16 cellular contexts compared by ENCODE assay signal in genomic region chr9:132793606-132794580, GRCh38.
DNase-seq lines count a peak whose midpoint lies in the region; ATAC-seq and TF ChIP-seq lines count a peak whose summit lies in the region.
"Had no signal": no experiment of that assay in that cellular context is flagged by ENCODE, and none has a peak within 500 bp of the region (broad histone marks: within the 10 kb centered on the region; RNA-seq: fewer than 3 reads in every experiment).

No MANE protein-coding gene starts in this region.

- no peak overlapping the region for H3K56ac ChIP-seq in H9 (ENCODE audit: insufficient read length, low read depth, low read length)

- H3K4me3 ChIP-seq in coronary artery = no peak overlapping the region
- H3K4me3 ChIP-seq: A549 had no signal

- H3K27me3 ChIP-seq in H9 (ENCODE audit: insufficient read depth, low read length) = peaks cover 23% of the 10 kb centered on the region; the same call in 1 of the 2 replicates

- no peak overlapping the region for H3K27ac ChIP-seq in H9 (ENCODE audit: insufficient read length, low read depth, low read length)
- no peak overlapping the region for H3K27ac ChIP-seq in coronary artery
- H3K27ac ChIP-seq: A549 had no signal

- intact Hi-C loops in posterior vena cava (cut with DNase I) = loop anchor here in 1 of 2 donors (10.0 kb wide), 1 partner anchor 119 kb away; the partner anchor contains the start of gene GTF3C4

- H3K4me3 Mint-ChIP-seq in H9 (no peak overlapping the region), osteocyte (ENCODE audit: unreplicated experiment) (no peak overlapping the region)
- H3K4me3 Mint-ChIP-seq: B cell, IgD-negative memory B cell had no signal

- H2BK5ac ChIP-seq in H9 (ENCODE audit: insufficient read length, low read length) = no peak overlapping the region

- H3K9me3 Mint-ChIP-seq in H9 = peaks cover 5 to 9% of the 10 kb centered on the region in 2 experiments
- no peaks in the 10 kb centered on the region for H3K9me3 Mint-ChIP-seq in osteocyte (ENCODE audit: unreplicated experiment)

- no peak overlapping the region for H2AK5ac ChIP-seq in H9 (ENCODE audit: insufficient read length, low read length)

- no peak overlapping the region for H2BK20ac ChIP-seq in H9 (ENCODE audit: low read depth, low read length, poor library complexity, severe bottlenecking)

- H2BK12ac ChIP-seq in H9 (ENCODE audit: insufficient read length, low read depth, low read length) = no peak overlapping the region

- H3K4me1 ChIP-seq in H9 (ENCODE audit: insufficient read depth, low read length) = no peaks in the 10 kb centered on the region
- H3K4me1 ChIP-seq: A549 had no signal

- H3K27ac Mint-ChIP-seq in H9 (no peak overlapping the region; a peak in 1 of 7 replicates), osteocyte (ENCODE audit: unreplicated experiment) (no peak overlapping the region)
- H3K27ac Mint-ChIP-seq: B cell had no signal

- no peaks in the 10 kb centered on the region for H3K79me2 ChIP-seq in H9 (ENCODE audit: insufficient read depth, low read length)

- no peak overlapping the region for H3K4ac ChIP-seq in H9 (ENCODE audit: low read depth, low read length)

- H4K5ac ChIP-seq in H9 (ENCODE audit: insufficient read length, low read depth, low read length) = no peak overlapping the region

- H4K20me1 ChIP-seq in H9 (ENCODE audit: control insufficient read depth, insufficient read depth, insufficient read length) = no peaks in the 10 kb centered on the region

- no peaks in the 10 kb centered on the region for H3K23me2 ChIP-seq in H9 (ENCODE audit: insufficient read length, low read depth, low read length, poor library complexity, severe bottlenecking)

- H3K36me3 Mint-ChIP-seq in H9 (ENCODE audit: insufficient read depth in 1 of 3, low read depth in 3 of 3) (no peaks in the 10 kb centered on the region; a peak in 2 of 7 replicates), osteocyte (ENCODE audit: unreplicated experiment) (no peaks in the 10 kb centered on the region)
- H3K36me3 Mint-ChIP-seq: CD14-positive monocyte, IgD-negative memory B cell had no signal

- H3K18ac ChIP-seq in H9 (ENCODE audit: insufficient read length, low read depth, low read length) = no peak overlapping the region

- H3K9ac ChIP-seq in H9 (ENCODE audit: extremely low read depth, insufficient read length, low read length) = no peak overlapping the region

- WGBS in H9 (ENCODE audit: extremely low coverage, insufficient read length, low lambda C conversion rate) = no CpG with 5 or more reads among the region's 16 CpGs

- no peak overlapping the region for H3T11ph ChIP-seq in H9 (ENCODE audit: low read length)

- TF ChIP-seq CTCF in H9 (conservative IDR thresholded peaks at IDR 0.05) = no peak
- TF ChIP-seq CTCF in coronary artery (IDR thresholded peaks at IDR 0.05) = no peak
- TF ChIP-seq CTCF in osteocyte (IDR thresholded peaks at IDR 0.05) = no peak

- no peak overlapping the region for H4K91ac ChIP-seq in H9 (ENCODE audit: insufficient read length, low read depth, low read length)

- no peaks in the 10 kb centered on the region for H3K9me3 ChIP-seq in H9 (ENCODE audit: control insufficient read depth, low read depth, low read length)
- H3K9me3 ChIP-seq: A549 had no signal

- H2AFZ ChIP-seq in H9 (ENCODE audit: low read length) = no peak overlapping the region

- no peaks in the 10 kb centered on the region for H3K79me1 ChIP-seq in H9 (ENCODE audit: insufficient read depth, low read depth, low read length, poor library complexity, severe bottlenecking)

- no peak overlapping the region for H4K8ac ChIP-seq in H9 (replicated peaks; ENCODE audit: insufficient read length, low read depth, low read length)

- no peaks in the 10 kb centered on the region for H3K4me1 Mint-ChIP-seq in H9
- H3K4me1 Mint-ChIP-seq in osteocyte (ENCODE audit: unreplicated experiment) = no peaks in the 10 kb centered on the region

- peak overlapping the region; percentile 32; the same call in 1 of the 2 replicates for H3K14ac ChIP-seq in H9 (ENCODE audit: insufficient read depth, low read length)

- H3K23ac ChIP-seq in H9 (ENCODE audit: insufficient read length, low read depth, low read length) = no peak overlapping the region

- no peak for DNase-seq in H9
- DNase-seq in coronary artery (ENCODE audit: low spot score) = peak; percentile 52
- DNase-seq in left lobe of liver (ENCODE audit: low spot score) = peak; percentile 23
- DNase-seq in osteocyte (ENCODE audit: extremely low spot score, unreplicated experiment) = peak; percentile 70
- DNase-seq in NAMALWA (ENCODE audit: low spot score) = no peak
- no peak for DNase-seq in KBM-7
- no peak for DNase-seq in posterior vena cava (ENCODE audit: low spot score)
- DNase-seq: Karpas-422, NCI-H1417 treated with DMSO at 0.1 percent for 48 hours, NCI-H187 treated with DMSO at 0.1 percent for 48 hours, NCI-H2107, SHP77 had no signal

- peaks cover 97% of the 10 kb centered on the region for H3K27me3 Mint-ChIP-seq in H9 (ENCODE audit: low read depth)
- H3K27me3 Mint-ChIP-seq in osteocyte (ENCODE audit: unreplicated experiment) = peaks cover 46% of the 10 kb centered on the region

- H2BK15ac ChIP-seq in H9 (ENCODE audit: low read depth, low read length) = no peak overlapping the region

- in situ Hi-C loops in KBM-7 (cut with MboI; ENCODE audit: low pct_unique_long_range_greater_than_20kb, low sequenced_read_pairs) = no loop called here

- ATAC-seq in left lobe of liver = no peak
- ATAC-seq: A549 had no signal

- no peak overlapping the region for H3K4me2 ChIP-seq in H9 (ENCODE audit: insufficient read depth, insufficient read length, low read length)
- H3K4me2 ChIP-seq: A549 had no signal

- no peak overlapping the region for H2BK120ac ChIP-seq in H9 (ENCODE audit: low read depth, low read length, poor library complexity, severe bottlenecking)

Comparison
In these comparisons a context has a peak if more than half of its experiments do, and no peak if none do; other contexts are left out.
1. DNase-seq: peak in coronary artery (single experiment), left lobe of liver (single experiment) and osteocyte (single experiment); none in H9 (single experiment), NAMALWA (single experiment), KBM-7 (single experiment) and posterior vena cava (single experiment).